ENCODE assay signal across 8 cellular contexts in genomic region chr7:149459201-149459539, GRCh38. TPM values are rescaled to one million over a fixed set of nuclear protein-coding genes. Genes with fewer than 3 reads are reported as not detected.
DNase-seq lines count a peak whose midpoint lies in the region; ATAC-seq, FAIRE-seq and TF ChIP-seq lines count a peak whose summit lies in the region.

No MANE protein-coding gene starts in this region.

- no peaks in the 10 kb centered on the region for H3K9me2 ChIP-seq in hepatocyte (replicated peaks; ENCODE audit: insufficient read depth)

- H3K36me3 ChIP-seq in HAP-1 (replicated peaks) = peaks cover 18% of the 10 kb centered on the region
- H3K36me3 ChIP-seq in hepatocyte (replicated peaks; ENCODE audit: insufficient read depth, low read depth) = no peaks in the 10 kb centered on the region
- H3K36me3 ChIP-seq in skeletal muscle satellite cell (ENCODE audit: insufficient read depth, low read length) = peaks cover 24% of the 10 kb centered on the region

- H3K79me2 ChIP-seq in hepatocyte = peaks cover 35% of the 10 kb centered on the region

- in situ Hi-C loops in HAP-1 (cut with MboI; ENCODE audit: low sequenced_read_pairs) = no loop called here

- peaks cover 26% of the 10 kb centered on the region for H3K4me1 ChIP-seq in HAP-1
- peaks cover 10% of the 10 kb centered on the region for H3K4me1 ChIP-seq in hepatocyte (ENCODE audit: insufficient read depth)
- H3K4me1 ChIP-seq in skeletal muscle satellite cell (ENCODE audit: control insufficient read depth, insufficient read depth, low read length) = peaks cover 3% of the 10 kb centered on the region

- H3K4me2 ChIP-seq in hepatocyte = peak overlapping the region; percentile 84
- peak overlapping the region; percentile 80 for H3K4me2 ChIP-seq in skeletal muscle satellite cell (ENCODE audit: low read length)

- H3K9me3 ChIP-seq in HAP-1 = no peaks in the 10 kb centered on the region
- H3K9me3 ChIP-seq in hepatocyte (ENCODE audit: low read depth) = no peaks in the 10 kb centered on the region
- H3K9me3 ChIP-seq in skeletal muscle satellite cell (replicated peaks; ENCODE audit: low read length) = no peaks in the 10 kb centered on the region

- H3K4me3 ChIP-seq in HAP-1 = peak overlapping the region; percentile 38
- peak overlapping the region; percentile 67 for H3K4me3 ChIP-seq in hepatocyte
- H3K4me3 ChIP-seq in skeletal muscle satellite cell (ENCODE audit: low read length) = peak overlapping the region; percentile 92

- H3K9ac ChIP-seq in skeletal muscle satellite cell (ENCODE audit: low read depth, low read length) = peak overlapping the region; percentile 81

- H4K20me1 ChIP-seq in hepatocyte (ENCODE audit: insufficient read depth, poor library complexity, severe bottlenecking) = peaks cover 6% of the 10 kb centered on the region

- no peak for ATAC-seq in GM19324 (IDR thresholded peaks at IDR 0.05; ENCODE audit: low FRiP score, unreplicated experiment)
- no peak for ATAC-seq in HG02884 (IDR thresholded peaks at IDR 0.05; ENCODE audit: unreplicated experiment)
- no peak for ATAC-seq in left lobe of liver

- TF ChIP-seq CTCF in VCaP (conservative IDR thresholded peaks at IDR 0.05) (no peak), hepatocyte (IDR thresholded peaks at IDR 0.05; ENCODE audit: poor library complexity) (no peak)

- H3K27ac ChIP-seq in VCaP (peak overlapping the region; percentile 80; the same call in 1 of the 2 replicates), hepatocyte (no peak overlapping the region)

- WGBS in hepatocyte (ENCODE audit: low lambda C conversion rate, missing lambda C conversion rate) = 46% methylated on average over 6 of the region's 17 CpGs

- no peak for FAIRE-seq in RCC 7860 (lab: Jason Lieb, UNC)

- H3K27me3 ChIP-seq in HAP-1 (ENCODE audit: low read depth) (no peaks in the 10 kb centered on the region), hepatocyte (no peaks in the 10 kb centered on the region), skeletal muscle satellite cell (ENCODE audit: control insufficient read depth, insufficient read depth, low read length) (no peaks in the 10 kb centered on the region)

- no peak overlapping the region for H2AFZ ChIP-seq in hepatocyte

- DNase-seq in HAP-1 (ENCODE audit: low spot score in 2 of 2) = no peak
- no peak for DNase-seq in hepatocyte (ENCODE audit: low spot score)
- no peak for DNase-seq in RCC 7860 (ENCODE audit: low spot score)
- no peak for DNase-seq in left lobe of liver (ENCODE audit: low spot score)

RNA-seq across cellular contexts. Expression of gene ZNF777, which starts 1.7 kb away (rescaled TPM):
- total RNA-seq in hepatocyte = 4.3 and 5.6 TPM in 2 replicates
- 13.9 and 14.8 TPM in 2 replicates for polyA plus RNA-seq in hepatocyte
- 7.9 and 8.4 TPM in 2 replicates for total RNA-seq in skeletal muscle satellite cell (2012; rRNA removed)
- total RNA-seq in left lobe of liver = 6.5 TPM

RNA-seq across cellular contexts. Expression of gene ZNF746, which starts 38.4 kb away (rescaled TPM):
- 12.2 and 15.4 TPM in 2 replicates for total RNA-seq in hepatocyte
- polyA plus RNA-seq in hepatocyte = 15.2 and 15.6 TPM in 2 replicates
- total RNA-seq in skeletal muscle satellite cell (2012; rRNA removed) = 17.5 and 20.3 TPM in 2 replicates
- total RNA-seq in left lobe of liver = 12.0 TPM

Comparison
In these comparisons a context has a peak if more than half of its experiments do, and no peak if none do; other contexts are left out.
1. H3K4me3 ChIP-seq: peak in every context shown above with its lines; median percentile 92 in skeletal muscle satellite cell; 67 in hepatocyte; 38 in HAP-1.